Comparison of ENCODE assay signal across 8 cellular contexts in genomic region chr3:120596853-120597223, GRCh38. TPM values are rescaled to one million over a fixed set of nuclear protein-coding genes. Genes with fewer than 3 reads are reported as not detected.
DNase-seq lines count a peak whose midpoint lies in the region; ATAC-seq and TF ChIP-seq lines count a peak whose summit lies in the region.

No MANE protein-coding gene starts in this region.

- peaks cover 3% of the 10 kb centered on the region for H3K36me3 ChIP-seq in Caco-2 (ENCODE audit: control insufficient read depth, insufficient read depth, low read length)
- H3K36me3 ChIP-seq in PC-9 (ENCODE audit: low read depth), result peaks cover 27% of the 10 kb centered on the region
- no peaks in the 10 kb centered on the region for H3K36me3 ChIP-seq in ovary

- peaks cover 9% of the 10 kb centered on the region for H3F3A ChIP-seq in PC-9 (ENCODE audit: insufficient read depth, low read depth)

- H3K9me2 ChIP-seq in PC-9 (ENCODE audit: insufficient read depth), result no peaks in the 10 kb centered on the region

- H3K4me3 Mint-ChIP-seq in Caco-2 (ENCODE audit: unreplicated experiment), result peak overlapping the region; percentile 87

- H3K27me3 Mint-ChIP-seq in Caco-2 (ENCODE audit: insufficient read depth, unreplicated experiment), result peaks cover 5% of the 10 kb centered on the region

- H3K4me1 ChIP-seq in Caco-2, result no peaks in the 10 kb centered on the region
- H3K4me1 ChIP-seq in PC-9 (replicated peaks; ENCODE audit: insufficient read depth), result peaks cover 6% of the 10 kb centered on the region; the same call in 1 of the 2 replicates
- peaks cover 8% of the 10 kb centered on the region for H3K4me1 ChIP-seq in ovary (ENCODE audit: insufficient read depth)

- TF ChIP-seq EP300 in ovary (IDR thresholded peaks at IDR 0.05), result no peak

- TF ChIP-seq CTCF in Caco-2 (IDR thresholded peaks at IDR 0.05; ENCODE audit: insufficient read depth in 1 of 2, low read depth in 1 of 2, low read length in 1 of 2, severe bottlenecking in 1 of 2, unreplicated experiment in 1 of 2) (no peak), PC-9 (conservative IDR thresholded peaks at IDR 0.05) (no peak), epithelial cell of esophagus (IDR thresholded peaks at IDR 0.05; ENCODE audit: insufficient read depth, low read depth, low read length, missing control alignments) (no peak), ovary (IDR thresholded peaks at IDR 0.05) (no peak)

- TF ChIP-seq POLR2A in ovary (IDR thresholded peaks at IDR 0.05), result no peak

- ATAC-seq in GM21723 (IDR thresholded peaks at IDR 0.05; ENCODE audit: unreplicated experiment) (no peak), GM19035 (IDR thresholded peaks at IDR 0.05; ENCODE audit: unreplicated experiment) (no peak)

- peak overlapping the region; percentile 74 for H3K4me3 ChIP-seq in Caco-2 (ENCODE audit: low read depth, low read length)
- H3K4me3 ChIP-seq in PC-9, result peak overlapping the region; percentile 100
- H3K4me3 ChIP-seq in epithelial cell of esophagus (ENCODE audit: low read length), result peak overlapping the region; percentile 83
- H3K4me3 ChIP-seq in ovary, result peak overlapping the region; percentile 69

- DNase-seq in Caco-2 (no peak), PC-9 (no peak), epithelial cell of esophagus (ENCODE audit: low read depth) (no peak), ovary (no peak), NCI-H774 (lab: John Stamatoyannopoulos, UW) (no peak), NCI-H526 treated with DMSO at 0.1 percent for 48 hours (lab: John Stamatoyannopoulos, UW) (no peak)

- H2AFZ ChIP-seq in PC-9, result peak overlapping the region; percentile 94

- CTCF ChIA-PET in Caco-2 (lab: Charles Lee), result interaction anchor here (1.4 to 1.9 kb wide), 2 partner anchors 38 to 180 kb away, joined by 6 to 8 read pairs; no protein-coding TSS in a partner anchor
- CTCF ChIA-PET in PC-9 (lab: Charles Lee), result no interaction called here

- 10 to 18% (median 17%) methylated on average over 3 of the region's 3 CpGs for WGBS in ovary, 3 donors

- no peaks in the 10 kb centered on the region for H3K9me3 Mint-ChIP-seq in Caco-2 (ENCODE audit: unreplicated experiment)

- peaks cover 19% of the 10 kb centered on the region for H3K36me3 Mint-ChIP-seq in Caco-2 (ENCODE audit: insufficient read depth, unreplicated experiment)

- H4K20me1 ChIP-seq in PC-9 (ENCODE audit: insufficient read depth), result peaks cover 10% of the 10 kb centered on the region; the same call in 1 of the 2 replicates

- no peaks in the 10 kb centered on the region for H3K9me3 ChIP-seq in Caco-2
- no peaks in the 10 kb centered on the region for H3K9me3 ChIP-seq in PC-9 (ENCODE audit: insufficient read depth, low read depth)
- no peaks in the 10 kb centered on the region for H3K9me3 ChIP-seq in ovary

- peaks cover 19% of the 10 kb centered on the region for H3K79me2 ChIP-seq in PC-9 (ENCODE audit: low read depth)

- BruUV-seq in Caco-2 (replicated peaks; lab: Mats Ljungman, UMichigan) (no TSS peak), PC-9 (replicated peaks; lab: Mats Ljungman, UMichigan) (no TSS peak)

- H3K4me2 ChIP-seq in PC-9, result peak overlapping the region; percentile 86

- intact Hi-C loops in Caco-2 (cut with micrococcal nuclease; ENCODE audit: unreplicated experiment) (loop anchor here (1.0 to 2.0 kb wide), 2 partner anchors 85 to 146 kb away; partner anchors contain the start of genes GTF2E1, HGD and RABL3), PC-9 (cut with micrococcal nuclease; ENCODE audit: unreplicated experiment) (loop anchor here (2.0 kb wide), 1 partner anchor 146 kb away; the partner anchor contains the start of genes GTF2E1 and RABL3), ovary (cut with DNase I) (no loop called here)

- H3K27me3 ChIP-seq in Caco-2 (replicated peaks; ENCODE audit: control insufficient read depth, insufficient read depth, low read length) (no peaks in the 10 kb centered on the region), PC-9 (ENCODE audit: insufficient read depth, low read depth) (no peaks in the 10 kb centered on the region), ovary (no peaks in the 10 kb centered on the region)

- no peaks in the 10 kb centered on the region for H3K4me1 Mint-ChIP-seq in Caco-2 (ENCODE audit: low read depth, unreplicated experiment)

- POLR2A ChIA-PET in Caco-2 (lab: Charles Lee), result interaction anchor here (0.9 to 1.8 kb wide), 2 partner anchors 86 to 145 kb away, joined by 4 to 10 read pairs; partner anchors contain the start of genes GTF2E1 and RABL3
- POLR2A ChIA-PET in PC-9 (lab: Charles Lee; ENCODE audit: unreplicated experiment), result interaction anchor here (0.6 kb wide), 2 partner anchors 12 to 123 kb away, joined by 3 to 5 read pairs; no protein-coding TSS in a partner anchor

- peak overlapping the region; percentile 82 for H3K27ac Mint-ChIP-seq in Caco-2 (ENCODE audit: unreplicated experiment)

- H3K27ac ChIP-seq in PC-9, result peak overlapping the region; percentile 73; the same call in 1 of the 2 replicates
- peak overlapping the region in 1 of 2 donors; percentile 68 for H3K27ac ChIP-seq in ovary

RNA-seq across cellular contexts. Expression of gene NDUFB4, which starts 0.7 kb away (rescaled TPM):
- 133 and 136 TPM in 2 replicates for total RNA-seq in Caco-2 (2022)
- 152 and 217 TPM in 2 replicates for total RNA-seq in PC-9 (2021)
- 100 to 1,000 TPM in 3 of 7 donors, 10 to 100 TPM in 4; 58.2 to 145 (median 89.4) TPM for total RNA-seq in ovary
- polyA plus RNA-seq in ovary, result 100 to 1,000 TPM; 147 to 183 TPM

Comparison
In these comparisons a context has a peak if more than half of its experiments do, and no peak if none do; other contexts are left out.
1. intact Hi-C loops: an anchor here in Caco-2 (1.0 to 2.0 kb wide) and PC-9 (2.0 kb wide); none called in ovary.